8 cellular contexts compared by ENCODE assay signal in the genomic region with DNA sequence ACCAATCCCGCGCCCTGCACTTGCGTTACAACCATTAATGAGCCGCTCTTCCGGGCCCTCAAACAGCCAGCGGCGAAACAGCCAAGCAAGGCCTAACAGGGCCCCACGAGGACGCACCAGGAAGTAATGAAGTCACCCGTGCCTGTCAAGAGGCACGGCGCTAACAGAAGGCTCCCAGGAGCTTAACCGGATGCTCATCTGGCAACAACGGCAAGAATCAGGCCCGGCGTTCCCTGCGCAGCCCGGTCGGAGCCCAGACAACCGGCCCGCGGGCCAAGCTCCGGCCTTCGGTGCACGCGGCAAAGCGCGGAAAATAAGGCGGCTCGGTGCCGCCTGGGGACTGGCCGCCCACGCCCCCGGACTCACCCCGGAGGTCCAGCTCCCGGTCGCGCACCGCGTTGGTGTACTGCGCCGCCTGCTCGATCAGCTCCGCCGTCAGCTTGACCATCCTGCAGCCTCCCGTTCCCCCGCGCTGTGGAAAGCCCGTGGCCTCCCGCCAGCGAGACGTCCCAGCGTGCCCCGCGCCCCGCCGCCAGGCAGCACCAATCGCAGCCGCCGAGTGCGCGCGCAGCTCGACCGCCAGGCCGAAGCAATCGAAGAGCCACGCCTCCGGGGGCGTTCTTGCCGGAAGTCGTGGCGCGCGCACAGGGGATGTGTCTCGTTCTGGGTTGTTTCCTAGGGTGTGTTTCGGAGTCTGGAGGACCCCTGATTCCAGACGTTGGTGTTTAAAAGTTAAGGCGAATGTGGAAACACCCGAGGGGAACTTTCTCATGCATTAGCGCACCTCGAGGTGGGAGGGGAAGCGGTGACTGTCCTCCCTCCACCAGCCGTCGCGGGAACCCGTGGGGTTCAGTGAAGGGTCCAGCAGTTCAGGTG. TPM values are rescaled to one million over a fixed set of nuclear protein-coding genes. Genes with fewer than 3 reads are reported as not detected.
DNase-seq lines count a peak whose midpoint lies in the region; FAIRE-seq and TF ChIP-seq lines count a peak whose summit lies in the region.

A gene (minus strand): TSS at position 518 of the 876 bp plus-strand sequence. CDS start 70 bp downstream, at position 448.

- TF ChIP-seq CTCF in HFF-Myc (IDR thresholded peaks at IDR 0.05; ENCODE audit: low read depth, low read length, missing control alignments) (no peak), neutrophil (IDR thresholded peaks at IDR 0.05) (peak; percentile 53), subcutaneous adipose tissue (IDR thresholded peaks at IDR 0.05; ENCODE audit: low read depth) (no peak)

- peak within 1 kb of the TSS; percentile 80 for H3K27ac ChIP-seq in neutrophil

- peak within 1 kb of the TSS; percentile 95 for H3K4me3 ChIP-seq in HFF-Myc (replicated peaks; ENCODE audit: low read depth, low read length)
- peak within 1 kb of the TSS; percentile 91 to 98 for H3K4me3 ChIP-seq in neutrophil (ENCODE audit: low read depth in 1 of 2, low read length in 1 of 2)

- no peaks in the 10 kb centered on the region for H3K36me3 ChIP-seq in neutrophil

- H3K9me3 ChIP-seq in neutrophil = no peaks in the 10 kb centered on the region

- in situ Hi-C loops in SK-MEL-5 (cut with HindIII; ENCODE audit: low pct_unique_long_range_greater_than_20kb, low sequenced_read_pairs) = no loop called here

- H3K4me1 ChIP-seq in neutrophil (ENCODE audit: control insufficient read depth in 1 of 2, insufficient read depth in 1 of 2, low read depth in 1 of 2, low read length in 1 of 2) = peaks cover 23 to 27% of the 10 kb centered on the region in 2 experiments

- FAIRE-seq in frontal cortex (lab: Jason Lieb, UNC) = no peak

- DNase-seq in GM04503 (ENCODE audit: low read depth) (peak; percentile 63), HFF-Myc (ENCODE audit: extremely low read depth, low read depth) (peak; percentile 65), NAMALWA (ENCODE audit: low spot score) (peak; percentile 96), SK-MEL-5 (ENCODE audit: low read depth, low spot score) (peak; percentile 93), frontal cortex (ENCODE audit: low spot score in 2 of 2) (peak; percentile 96)
- DNase-seq in activated naive CD4-positive, alpha-beta T cell treated with Interleukin-2 at 50 U/mL for 16 hours = peak; percentile 98

- H3K27me3 ChIP-seq in neutrophil = no peaks in the 10 kb centered on the region

RNA-seq across cellular contexts. Expression of the gene that starts here (rescaled TPM):
- 23.6 and 31.3 TPM in 2 replicates for total RNA-seq in SK-MEL-5 (2014; rRNA removed; shearing (Covaris generic))
- polyA plus RNA-seq in SK-MEL-5 (2015; cell fraction: cytosol; rRNA removed) = 56.5 and 84.0 TPM in 2 replicates
- 151 and 169 TPM in 2 replicates for polyA plus RNA-seq in SK-MEL-5 (2015; cell fraction: nucleus; rRNA removed)
- total RNA-seq in frontal cortex = 13.9 TPM
- total RNA-seq in subcutaneous adipose tissue = 10 to 100 TPM; 31.5 to 41.1 (median 37.8) TPM

Comparison
In these comparisons a context has a peak if more than half of its experiments do, and no peak if none do; other contexts are left out.
1. Peak in every context shown above with its lines: DNase-seq, H3K4me3 ChIP-seq and H3K27ac ChIP-seq.